Comparison of ENCODE assay signal across 8 cellular contexts in genomic region chr17:51153210-51154072, GRCh38. TPM values are rescaled to one million over a fixed set of nuclear protein-coding genes. Genes with fewer than 3 reads are reported as not detected.
A peak's percentile ranks its signal among the peaks of the same experiment; 100 is the strongest.
DNase-seq lines count a peak whose midpoint lies in the region; ATAC-seq and TF ChIP-seq lines count a peak whose summit lies in the region.

TSS of gene NME1 (plus strand) at chr17:51153559. CDS start at chr17:51155655, 2,096 bp downstream.

- WGBS in SK-N-SH (ENCODE audit: low lambda C conversion rate): 1% methylated on average over 60 of the region's 60 CpGs
- under 1% methylated on average over 60 of the region's 60 CpGs for WGBS in thymus

- peak; percentile 63 for TF ChIP-seq POLR2A in GM10847 (IDR thresholded peaks at IDR 0.05; ENCODE audit: extremely low read depth, insufficient read length)

- H3K4me2 ChIP-seq in SK-N-SH (peak within 1 kb of the TSS; percentile 82), osteoblast (ENCODE audit: insufficient read depth, low read length) (peak within 1 kb of the TSS; percentile 83)

- H3K4me3 ChIP-seq in SK-N-SH (ENCODE audit: low read depth in 2 of 2, low read length in 1 of 2): peak within 1 kb of the TSS; percentile 69 to 72
- H3K4me3 ChIP-seq in osteoblast (ENCODE audit: insufficient read depth, low read length): peak within 1 kb of the TSS; percentile 83
- H3K4me3 ChIP-seq in thymus (ENCODE audit: low read length): peak within 1 kb of the TSS; percentile 71

- H3K36me3 ChIP-seq in SK-N-SH (replicated peaks in 1 of 2; ENCODE audit: control insufficient read depth in 1 of 2, insufficient read depth in 2 of 2, low read length in 1 of 2) (peaks cover 19 to 28% of the 10 kb centered on the region in 2 experiments), osteoblast (ENCODE audit: insufficient read depth, low read length) (peaks cover 26% of the 10 kb centered on the region), thymus (ENCODE audit: control insufficient read depth, insufficient read depth) (peaks cover 6% of the 10 kb centered on the region)

- no peaks in the 10 kb centered on the region for H3K9me2 ChIP-seq in SK-N-SH

- H3K4me3 Mint-ChIP-seq in glutamatergic neuron (ENCODE audit: unreplicated experiment): no peak within 1 kb of the TSS

- H3K79me2 ChIP-seq in SK-N-SH (ENCODE audit: insufficient read depth) (peaks cover 50% of the 10 kb centered on the region), osteoblast (ENCODE audit: insufficient read depth, low read length) (peaks cover 50% of the 10 kb centered on the region)

- no peaks in the 10 kb centered on the region for H3K4me1 Mint-ChIP-seq in glutamatergic neuron (ENCODE audit: low read depth, unreplicated experiment)

- TF ChIP-seq CTCF in SK-N-SH (IDR thresholded peaks at IDR 0.05): peak; percentile 99
- TF ChIP-seq CTCF in glutamatergic neuron (IDR thresholded peaks at IDR 0.05; ENCODE audit: partially characterized antibody, unreplicated experiment): peak; percentile 12
- peak; percentile 99 for TF ChIP-seq CTCF in osteoblast (IDR thresholded peaks at IDR 0.05; ENCODE audit: extremely low read depth, low read depth, low read length)

- H4K20me1 ChIP-seq in SK-N-SH (ENCODE audit: insufficient read depth) (no peaks in the 10 kb centered on the region), osteoblast (ENCODE audit: insufficient read depth, low read length) (peaks cover 9% of the 10 kb centered on the region)

- H2AFZ ChIP-seq in SK-N-SH (ENCODE audit: low read depth) (peak within 1 kb of the TSS; percentile 89), osteoblast (ENCODE audit: low read length) (peak within 1 kb of the TSS; percentile 96)

- peak; percentile 90 for DNase-seq in NCI-H1048 (lab: John Stamatoyannopoulos, UW)
- DNase-seq in SK-N-SH: peak; percentile 96
- peak; percentile 99 to 100 for DNase-seq in activated naive CD4-positive, alpha-beta T cell treated with anti-CD3 and anti-CD28 coated beads, Interleukin-2, amount 50 U/mL, for 72 hours (ENCODE audit: low spot score in 2 of 2)
- DNase-seq in glutamatergic neuron: peak; percentile 95
- peak; percentile 96 for DNase-seq in osteoblast (ENCODE audit: insufficient read length, low spot score, missing footprints)

- no peaks in the 10 kb centered on the region for H3F3A ChIP-seq in SK-N-SH (replicated peaks; ENCODE audit: insufficient read depth)

- H3K4me1 ChIP-seq in SK-N-SH (ENCODE audit: control insufficient read depth in 1 of 2, insufficient read depth in 2 of 2, low read depth in 1 of 2, low read length in 1 of 2) (peaks cover 9 to 11% of the 10 kb centered on the region in 2 experiments; a peak in 3 of 4 replicates), osteoblast (ENCODE audit: insufficient read depth, low read length) (peaks cover 15% of the 10 kb centered on the region), thymus (ENCODE audit: control insufficient read depth, insufficient read depth, low read length) (peaks cover 8% of the 10 kb centered on the region)

- no peaks in the 10 kb centered on the region for H3K9me3 ChIP-seq in SK-N-SH
- H3K9me3 ChIP-seq in osteoblast (ENCODE audit: low read depth, low read length): no peaks in the 10 kb centered on the region
- no peaks in the 10 kb centered on the region for H3K9me3 ChIP-seq in thymus (ENCODE audit: control insufficient read depth)

- H3K27ac Mint-ChIP-seq in activated naive CD4-positive, alpha-beta T cell treated with anti-CD3 and anti-CD28 coated beads, Interleukin-2, amount 50 U/mL, for 72 hours: no peak within 1 kb of the TSS
- no peak within 1 kb of the TSS for H3K27ac Mint-ChIP-seq in glutamatergic neuron (ENCODE audit: unreplicated experiment)

- POLR2A ChIA-PET in SK-N-SH (lab: Yijun Ruan, JAX): interaction anchor here (0.6 to 2.3 kb wide), 11 partner anchors 12 to 287 kb away, joined by 3 to 19 read pairs (median 5); partner anchors contain the start of genes NME2, SPAG9, TOB1 and UTP18

- TF ChIP-seq RAD21 in SK-N-SH (IDR thresholded peaks at IDR 0.05; ENCODE audit: low read length): peak; percentile 98

- peak; percentile 52 to 76; a peak in 3 of 4 replicates for TF ChIP-seq EP300 in SK-N-SH (IDR thresholded peaks at IDR 0.05; ENCODE audit: borderline replicate concordance in 1 of 2, low read depth in 1 of 2, low read length in 1 of 2)

- CTCF ChIA-PET in SK-N-SH (lab: Yijun Ruan, JAX): interaction anchor here (0.5 to 4.9 kb wide), 69 partner anchors 11 to 607 kb away, joined by 3 to 115 read pairs (median 5); partner anchors contain the start of genes NME2, SPAG9 and TOB1

- H3K27me3 Mint-ChIP-seq in glutamatergic neuron (ENCODE audit: unreplicated experiment): no peaks in the 10 kb centered on the region

- peaks cover 14 to 21% of the 10 kb centered on the region in 2 donors for H3K36me3 Mint-ChIP-seq in activated naive CD4-positive, alpha-beta T cell treated with anti-CD3 and anti-CD28 coated beads, Interleukin-2, amount 50 U/mL, for 72 hours
- H3K36me3 Mint-ChIP-seq in glutamatergic neuron (ENCODE audit: unreplicated experiment): no peaks in the 10 kb centered on the region

- H3K27ac ChIP-seq in SK-N-SH (ENCODE audit: low read depth in 2 of 2, low read length in 1 of 2) (peak within 1 kb of the TSS; percentile 81 to 94), osteoblast (ENCODE audit: low read depth, low read length) (peak within 1 kb of the TSS; percentile 93), thymus (ENCODE audit: low read depth) (peak within 1 kb of the TSS; percentile 80)

- no peaks in the 10 kb centered on the region for H3K9me3 Mint-ChIP-seq in activated naive CD4-positive, alpha-beta T cell treated with anti-CD3 and anti-CD28 coated beads, Interleukin-2, amount 50 U/mL, for 72 hours
- H3K9me3 Mint-ChIP-seq in glutamatergic neuron (ENCODE audit: unreplicated experiment): peaks cover 3% of the 10 kb centered on the region

- no peaks in the 10 kb centered on the region for H3K27me3 ChIP-seq in SK-N-SH (ENCODE audit: insufficient read depth)
- H3K27me3 ChIP-seq in osteoblast (ENCODE audit: insufficient read depth, low read length): no peaks in the 10 kb centered on the region
- H3K27me3 ChIP-seq in thymus (ENCODE audit: control insufficient read depth, insufficient read depth): no peaks in the 10 kb centered on the region

- ATAC-seq in HG02588 (IDR thresholded peaks at IDR 0.05; ENCODE audit: unreplicated experiment): peak; percentile 87
- ATAC-seq in activated naive CD4-positive, alpha-beta T cell treated with anti-CD3 and anti-CD28 coated beads, Interleukin-2, amount 50 U/mL, for 72 hours: peak; percentile 89 to 96

- H3K9ac ChIP-seq in SK-N-SH: peak within 1 kb of the TSS; percentile 77

TF ChIP-seq in SK-N-SH, 30 proteins besides CTCF, POLR2A, EP300 and RAD21 (continues in another document):
- TF ChIP-seq JUND (IDR thresholded peaks at IDR 0.05) (peak; percentile 60), TCF12 (IDR thresholded peaks at IDR 0.05) (peak; percentile 75), RFX5 (IDR thresholded peaks at IDR 0.05; ENCODE audit: low read length) (peak; percentile 78; the same call in 1 of the 2 replicates), MEF2A (IDR thresholded peaks at IDR 0.05; ENCODE audit: borderline replicate concordance, low read depth) (no peak; the same call in 1 of the 2 replicates), MXI1 (IDR thresholded peaks at IDR 0.05; ENCODE audit: low read depth, low read length) (peak; percentile 100), USF2 (IDR thresholded peaks at IDR 0.05; ENCODE audit: borderline replicate concordance, low read depth, low read length) (peak; percentile 55; the same call in 1 of the 2 replicates), GATA2 (CRISPR knock-in tag; IDR thresholded peaks at IDR 0.05) (no peak)
- TF ChIP-seq, protein P1, sequence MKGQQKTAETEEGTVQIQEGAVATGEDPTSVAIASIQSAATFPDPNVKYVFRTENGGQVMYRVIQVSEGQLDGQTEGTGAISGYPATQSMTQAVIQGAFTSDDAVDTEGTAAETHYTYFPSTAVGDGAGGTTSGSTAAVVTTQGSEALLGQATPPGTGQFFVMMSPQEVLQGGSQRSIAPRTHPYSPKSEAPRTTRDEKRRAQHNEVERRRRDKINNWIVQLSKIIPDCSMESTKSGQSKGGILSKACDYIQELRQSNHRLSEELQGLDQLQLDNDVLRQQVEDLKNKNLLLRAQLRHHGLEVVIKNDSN (IDR thresholded peaks at IDR 0.05; ENCODE audit: borderline replicate concordance, low read depth): peak; percentile 94
- TF ChIP-seq, protein P2, sequence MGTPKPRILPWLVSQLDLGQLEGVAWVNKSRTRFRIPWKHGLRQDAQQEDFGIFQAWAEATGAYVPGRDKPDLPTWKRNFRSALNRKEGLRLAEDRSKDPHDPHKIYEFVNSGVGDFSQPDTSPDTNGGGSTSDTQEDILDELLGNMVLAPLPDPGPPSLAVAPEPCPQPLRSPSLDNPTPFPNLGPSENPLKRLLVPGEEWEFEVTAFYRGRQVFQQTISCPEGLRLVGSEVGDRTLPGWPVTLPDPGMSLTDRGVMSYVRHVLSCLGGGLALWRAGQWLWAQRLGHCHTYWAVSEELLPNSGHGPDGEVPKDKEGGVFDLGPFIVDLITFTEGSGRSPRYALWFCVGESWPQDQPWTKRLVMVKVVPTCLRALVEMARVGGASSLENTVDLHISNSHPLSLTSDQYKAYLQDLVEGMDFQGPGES (IDR thresholded peaks at IDR 0.05; ENCODE audit: low read depth, low read length): peak; percentile 61

RNA-seq across cellular contexts. Expression of gene NME1, which starts in this region (rescaled TPM):
- polyA plus RNA-seq in SK-N-SH (2012; rRNA removed) (654 and 658 TPM in 2 replicates), thymus (58.5 TPM)
- polyA plus RNA-seq in SK-N-SH (2012; cell fraction: cytosol; rRNA removed): 675 and 736 TPM in 2 replicates
- polyA plus RNA-seq in SK-N-SH (2012; cell fraction: nucleus; rRNA removed): 254 and 270 TPM in 2 replicates
- total RNA-seq in activated naive CD4-positive, alpha-beta T cell treated with anti-CD3 and anti-CD28 coated beads, Interleukin-2, amount 50 U/mL, for 72 hours: 100 to 1,000 TPM; 100 to 282 TPM
- total RNA-seq in glutamatergic neuron (ENCODE audit: unreplicated experiment) (125 TPM), osteoblast (53.6 and 58.6 TPM in 2 replicates)

Comparison
In these comparisons a context has a peak if more than half of its experiments do, and no peak if none do; other contexts are left out.
1. Peak in every context shown above with its lines: DNase-seq, ATAC-seq, H3K4me3 ChIP-seq and H3K27ac ChIP-seq.
2. CTCF ChIP-seq: peak in every context shown above with its lines; median percentile 99 in SK-N-SH; 99 in osteoblast; 12 in glutamatergic neuron.